Comparison of ENCODE assay signal across 1 cellular context in genomic region chrX:16628954-16629595, GRCh38.
TF ChIP-seq lines count a peak whose summit lies in the region.

No MANE protein-coding gene starts in this region.

TF ChIP-seq in H1, 55 proteins besides CTCF, POLR2A, EP300 and RAD21:
- TF ChIP-seq TEAD4 (IDR thresholded peaks at IDR 0.05; ENCODE audit: low read depth, low read length), result peak; percentile 69; the same call in 1 of the 2 replicates
- TF ChIP-seq ASH2L (IDR thresholded peaks at IDR 0.05; ENCODE audit: low read length), result peak; percentile 27
- TF ChIP-seq KDM4A (IDR thresholded peaks at IDR 0.05; ENCODE audit: low read depth, low read length, severe bottlenecking), result no peak
- peak; percentile 55 for TF ChIP-seq CTBP2 (IDR thresholded peaks at IDR 0.05; ENCODE audit: borderline replicate concordance, insufficient read depth, insufficient read length, low read length)
- no peak for TF ChIP-seq HDAC6 (IDR thresholded peaks at IDR 0.05; ENCODE audit: low read depth, low read length)
- no peak for TF ChIP-seq HDAC2 (IDR thresholded peaks at IDR 0.05; ENCODE audit: borderline replicate concordance in 1 of 2, low read depth in 2 of 2, low read length in 2 of 2)
